Comparison of ENCODE assay signal across 2 cellular contexts in the genomic region with DNA sequence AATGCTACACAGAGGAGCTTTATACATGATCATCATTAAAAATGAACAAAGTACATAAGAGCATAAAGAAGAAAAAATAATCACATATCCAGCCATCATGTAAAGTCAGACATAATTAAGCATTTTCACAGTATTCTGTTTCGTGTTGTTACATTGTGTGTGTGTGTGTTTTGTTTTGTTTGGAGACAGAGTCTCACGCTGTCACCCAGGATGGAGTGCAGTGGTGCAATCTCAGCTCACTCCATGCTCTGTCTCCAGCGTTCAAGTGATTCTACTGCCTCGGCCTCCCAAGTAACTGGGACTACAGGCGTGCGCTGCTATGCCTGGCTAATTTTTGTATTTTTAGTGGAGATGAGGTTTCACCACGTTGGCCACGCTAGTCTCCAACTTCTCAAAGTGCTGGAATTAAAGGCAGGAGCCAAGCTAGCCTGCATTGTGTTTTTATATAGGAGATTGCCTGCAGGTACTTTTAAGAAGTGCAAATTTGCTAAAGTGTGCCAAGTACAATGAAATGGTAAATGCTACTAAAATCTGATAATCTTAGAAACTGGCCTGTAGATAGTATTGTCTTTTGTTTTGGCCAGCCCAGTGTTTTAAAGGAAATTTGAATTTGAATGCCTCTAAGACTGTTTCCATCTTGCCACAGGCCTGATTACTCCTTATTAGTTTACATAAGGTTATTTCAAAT.
TF ChIP-seq lines count a peak whose summit lies in the region.

No MANE protein-coding gene starts in this region.

TF ChIP-seq in GM12891, 5 proteins besides CTCF, POLR2A, EP300 and RAD21:
- TF ChIP-seq POLR2AphosphoS5 (IDR thresholded peaks at IDR 0.05; ENCODE audit: low read depth, low read length), result peak; percentile 61; the same call in 1 of the 2 replicates
- TF ChIP-seq SPI1 (IDR thresholded peaks at IDR 0.05; ENCODE audit: low read depth, low read length), result no peak

TF ChIP-seq in GM12878, 131 proteins besides CTCF, POLR2A, EP300 and RAD21:
- TF ChIP-seq PML (IDR thresholded peaks at IDR 0.05; ENCODE audit: low read length) (peak; percentile 51; the same call in 1 of the 2 replicates), TCF12 (IDR thresholded peaks at IDR 0.05; ENCODE audit: low read depth, low read length) (no peak)
